ENCODE assay signal across 1 cellular context in the genomic region with DNA sequence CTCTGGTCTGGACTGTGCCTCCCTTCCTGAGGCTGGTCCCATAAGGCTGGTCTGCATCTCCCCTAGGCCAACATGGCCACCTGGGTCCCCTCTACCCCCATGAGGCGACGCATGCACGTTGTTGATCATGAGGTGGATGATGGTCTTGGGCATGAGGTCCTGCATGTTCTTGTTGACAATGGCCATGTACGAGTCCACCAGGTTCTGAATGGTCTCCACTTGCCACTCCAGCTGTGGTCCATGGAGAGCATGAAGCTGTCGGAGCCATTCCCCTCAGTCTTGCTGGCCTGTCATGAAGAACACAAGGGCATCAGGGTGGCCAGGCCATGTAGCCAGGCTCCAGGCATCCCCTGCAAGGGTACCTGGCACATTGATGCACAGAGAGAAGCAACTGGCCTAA.
TF ChIP-seq lines count a peak whose summit lies in the region.

No MANE protein-coding gene starts in this region.

TF ChIP-seq in HepG2, 621 proteins besides CTCF, POLR2A, EP300 and RAD21:
- no peak for TF ChIP-seq RELA (CRISPR knock-in tag; IDR thresholded peaks at IDR 0.05)
- TF ChIP-seq KLF11 (CRISPR knock-in tag; IDR thresholded peaks at IDR 0.05): no peak
TF ChIP-seq in HepG2: peak in this region for 0.
